6 cellular contexts compared by ENCODE assay signal in genomic region chr16:85333337-85333736, GRCh38.
"Had no signal": no experiment of that assay in that cellular context is flagged by ENCODE, and none has a peak within 500 bp of the region (broad histone marks: within the 10 kb centered on the region; RNA-seq: fewer than 3 reads in every experiment).

No MANE protein-coding gene starts in this region.

- DNase-seq: GOT3, H9, HCEC 1CT, KG1 had no signal

- FAIRE-seq: H54, HTR-8/SVneo had no signal
